25 cellular contexts compared by ENCODE assay signal in the genomic region with DNA sequence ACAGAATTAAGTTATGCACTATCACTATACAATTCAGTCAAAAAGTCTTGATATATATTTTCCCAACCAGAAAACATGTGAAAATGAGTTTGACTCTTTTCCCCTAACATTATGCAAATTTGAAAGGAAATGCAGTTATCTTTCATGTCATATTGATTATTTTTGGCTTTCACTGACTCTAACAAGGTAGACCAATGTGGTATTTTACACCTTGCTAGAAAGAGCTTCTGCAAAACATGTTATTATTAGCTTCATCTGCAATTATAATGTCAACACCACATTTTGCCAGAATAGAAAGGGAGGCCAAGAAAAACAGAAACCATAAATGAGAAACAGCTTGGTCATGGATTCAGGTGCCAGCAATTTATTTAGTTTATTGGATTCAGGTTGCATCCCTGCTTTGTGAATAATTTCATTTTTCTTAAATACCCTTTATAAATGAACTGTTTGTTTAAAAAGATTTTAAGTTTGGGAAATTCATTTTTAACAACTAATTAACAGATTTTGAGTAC.
"Had no signal": no experiment of that assay in that cellular context is flagged by ENCODE, and none has a peak within 500 bp of the region (broad histone marks: within the 10 kb centered on the region; RNA-seq: fewer than 3 reads in every experiment).

No MANE protein-coding gene starts in this region.

- H3K4me3 ChIP-seq: coronary artery, gastroesophageal sphincter, heart left ventricle, hepatocyte, lung, mucosa of descending colon, right lobe of liver, thoracic aorta, tibial nerve, upper lobe of right lung, uterus had no signal

- ATAC-seq: esophagus mucosa; foreskin keratinocyte; gastroesophageal sphincter; heart left ventricle; left lobe of liver; mucosa of descending colon; natural killer cell treated with Interleukin-12 subunit alpha and Interleukin-12 subunit beta and Interleukin-15 and Interleukin-18, amount 100 ng/mL, for 72 hours; right lobe of liver; stimulated activated naive B cell treated with anti-CD40 and anti-IgM and Interleukin-4, amounts not matched to agents 10 μg/mL and 1 μg/mL and 100 μg/mL, for 72 hours; upper lobe of right lung had no signal

- H3K4me1 ChIP-seq: foreskin keratinocyte, gastroesophageal sphincter, heart left ventricle, parathyroid adenoma, tibial nerve, upper lobe of right lung, uterus had no signal

- H3K36me3 ChIP-seq: gastroesophageal sphincter, heart left ventricle, thoracic aorta, tibial nerve, upper lobe of right lung, uterus had no signal

- H3K79me2 ChIP-seq: hepatocyte, parathyroid adenoma had no signal

- H3K27ac ChIP-seq: coronary artery, epithelial cell of prostate, foreskin keratinocyte, gastroesophageal sphincter, heart left ventricle, hepatocyte, parathyroid adenoma, right lobe of liver, thoracic aorta, tibial nerve, upper lobe of right lung, uterus had no signal

- H3K9me3 ChIP-seq: gastroesophageal sphincter, right lobe of liver, thoracic aorta, tibial nerve, upper lobe of right lung, uterus had no signal

- DNase-seq: dermis blood vessel endothelial cell; foreskin keratinocyte; heart left ventricle; kidney; mesenchymal stem cell; mucosa of descending colon; naive B cell; right lobe of liver; small intestine; stimulated activated CD4-positive, alpha-beta T cell treated with anti-CD3 and anti-CD28 coated beads, Interleukin-15, amount 100 ng/mL, for 24 hours; stimulated activated CD4-positive, alpha-beta T cell treated with anti-CD3 and anti-CD28 coated beads, Interleukin-2, amount 100 ng/mL, for 48 hours; stimulated activated naive B cell treated with anti-CD40 and anti-IgM and Interleukin-4, amounts not matched to agents 10 μg/mL and 1 μg/mL and 100 μg/mL, for 72 hours; upper lobe of right lung; uterus had no signal

- H2AFZ ChIP-seq: hepatocyte, parathyroid adenoma had no signal

- H3K27me3 ChIP-seq: foreskin keratinocyte, gastroesophageal sphincter, heart left ventricle, hepatocyte, right lobe of liver, tibial nerve, upper lobe of right lung, uterus had no signal

- H3K4me2 ChIP-seq: hepatocyte had no signal

- H3K9ac ChIP-seq: parathyroid adenoma had no signal

- FAIRE-seq: kidney, small intestine had no signal
